Comparison of ENCODE assay signal across 25 cellular contexts in genomic region chr11:98453378-98453777, GRCh38.
"Had no signal": no experiment of that assay in that cellular context is flagged by ENCODE, and none has a peak within 500 bp of the region (broad histone marks: within the 10 kb centered on the region; RNA-seq: fewer than 3 reads in every experiment).

No MANE protein-coding gene starts in this region.

- H3K27ac Mint-ChIP-seq: mesothelial cell of epicardium, naive B cell had no signal

- H3K27me3 Mint-ChIP-seq: naive B cell had no signal

- H3K4me3 ChIP-seq: coronary artery, dorsolateral prefrontal cortex, esophagus squamous epithelium, gastrocnemius medialis, heart right ventricle, left lung, lower lobe of right lung, mucosa of descending colon had no signal

- H3K9me3 Mint-ChIP-seq: mesothelial cell of epicardium had no signal

- H3K4me1 ChIP-seq: esophagus squamous epithelium, gastrocnemius medialis, heart right ventricle, left lung, lower lobe of right lung had no signal

- H3K27me3 ChIP-seq: dorsolateral prefrontal cortex, esophagus squamous epithelium, gastrocnemius medialis, heart right ventricle, left lung had no signal

- ATAC-seq: esophagus mucosa, gastrocnemius medialis, heart right ventricle, left cardiac atrium, left lung, left ventricle myocardium superior, lower lobe of right lung, mucosa of descending colon had no signal

- H3K4me3 Mint-ChIP-seq: mesothelial cell of epicardium, naive B cell had no signal

- H3K4me1 Mint-ChIP-seq: mesothelial cell of epicardium, naive B cell had no signal

- H3K27ac ChIP-seq: coronary artery, dorsolateral prefrontal cortex, esophagus squamous epithelium, gastrocnemius medialis, heart right ventricle, left lung, lower lobe of right lung had no signal

- H3K36me3 ChIP-seq: esophagus squamous epithelium, gastrocnemius medialis, heart right ventricle, left lung, lower lobe of right lung had no signal

- H3K36me3 Mint-ChIP-seq: mesothelial cell of epicardium, naive B cell had no signal

- H3K9me3 ChIP-seq: gastrocnemius medialis, lower lobe of right lung had no signal

- FAIRE-seq: colon, endothelial cell of umbilical vein, islet of Langerhans, keratinocyte had no signal

- DNase-seq: dermis blood vessel endothelial cell; dorsolateral prefrontal cortex; effector CD4-positive, alpha-beta T cell; effector memory CD4-positive, alpha-beta T cell; esophagus squamous epithelium; foreskin fibroblast; foreskin melanocyte; gastrocnemius medialis; head of caudate nucleus; heart right ventricle; hippocampal formation; left cardiac atrium; left ventricle myocardium superior; lower lobe of right lung; mesenchymal stem cell; mucosa of descending colon; naive B cell had no signal
